In genomic region chr11:120260616-120261015, GRCh38 we compare ENCODE assay signal across 20 cellular contexts. TPM values are rescaled to one million over a fixed set of nuclear protein-coding genes. Genes with fewer than 3 reads are reported as not detected.
"Had no signal": no experiment of that assay in that cellular context is flagged by ENCODE, and none has a peak within 500 bp of the region (broad histone marks: within the 10 kb centered on the region; RNA-seq: fewer than 3 reads in every experiment).

No MANE protein-coding gene starts in this region.

- ATAC-seq: HepG2, Panc1, PC-3 had no signal

- H3K27ac ChIP-seq: RWPE1 had no signal

- H3K9me3 ChIP-seq: SK-N-SH had no signal

- H3K9ac ChIP-seq: SK-N-SH had no signal

- H3K9me2 ChIP-seq: SK-N-SH had no signal

- H3K4me2 ChIP-seq: SK-N-SH had no signal

- FAIRE-seq: HepG2 had no signal

- DNase-seq: IMR-90, Karpas-422, KG1, MM.1S, NCI-H1092 treated with DMSO at 0.1 percent for 48 hours, NCI-H1436, NCI-H187, NCI-H2029 treated with DMSO at 0.1 percent for 48 hours, NCI-H524, NCI-H774, PC-3, SHP77, SK-N-SH, SW 1271 had no signal

RNA-seq across cellular contexts. Expression of gene POU2F3, which starts 20.7 kb away (rescaled TPM):
- total RNA-seq: HepG2, HT1080, NCI-H460, SK-MEL-5 had no signal
- polyA plus RNA-seq: HepG2 had no signal
